ENCODE assay signal across 17 cellular contexts in the genomic region with DNA sequence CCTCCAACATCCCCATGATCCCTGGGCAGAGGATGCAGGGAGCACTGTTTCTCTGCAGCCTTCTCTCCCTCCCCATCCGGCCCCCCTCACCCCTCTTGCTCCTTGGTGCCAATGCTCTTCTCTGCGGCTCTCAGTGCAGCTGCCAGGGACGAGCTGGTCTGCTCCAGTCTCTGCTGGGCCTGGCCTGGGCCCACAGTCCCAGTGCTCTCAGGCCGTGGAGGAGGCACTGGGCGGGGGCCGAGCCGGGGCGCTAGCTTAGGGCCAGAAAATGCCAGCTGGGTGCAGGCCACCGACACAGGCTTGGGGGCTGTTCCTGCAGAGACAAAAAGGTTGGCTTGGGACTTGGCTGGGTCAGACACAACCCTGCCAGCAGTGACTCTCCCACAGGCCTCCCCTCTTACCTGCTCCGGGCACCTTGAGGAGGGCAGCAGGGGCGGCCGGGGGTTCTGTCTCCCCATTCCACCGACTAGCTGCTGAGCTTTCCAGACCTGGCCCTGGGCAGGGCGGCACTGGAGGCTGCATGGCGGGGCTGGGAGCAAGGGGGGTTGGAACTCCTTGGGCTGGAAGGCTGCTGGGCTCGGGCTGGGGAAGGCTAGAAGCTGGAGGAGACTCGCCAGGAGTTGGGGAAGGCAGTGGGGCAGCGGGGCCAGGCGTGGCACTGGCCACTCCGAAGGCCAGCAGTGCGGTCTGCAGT. TPM values are rescaled to one million over a fixed set of nuclear protein-coding genes. Genes with fewer than 3 reads are reported as not detected.
DNase-seq lines count a peak whose midpoint lies in the region; ATAC-seq and TF ChIP-seq lines count a peak whose summit lies in the region.
"Had no signal": no experiment of that assay in that cellular context is flagged by ENCODE, and none has a peak within 500 bp of the region (broad histone marks: within the 10 kb centered on the region; RNA-seq: fewer than 3 reads in every experiment).

No MANE protein-coding gene starts in this region.

- TF ChIP-seq POLR2A in spleen (IDR thresholded peaks at IDR 0.05) = no peak

- H3K36me3 Mint-ChIP-seq in effector memory CD8-positive, alpha-beta T cell (ENCODE audit: insufficient read depth) = peaks cover 3% of the 10 kb centered on the region
- H3K36me3 Mint-ChIP-seq in HFFc6 (ENCODE audit: low read depth) = no peaks in the 10 kb centered on the region

- ATAC-seq in effector memory CD8-positive, alpha-beta T cell (replicated peaks) = no peak
- ATAC-seq in lower lobe of right lung = no peak
- ATAC-seq in activated CD4-positive, CD25-positive, alpha-beta regulatory T cell treated with anti-CD3 and anti-CD28 coated beads, Interleukin-2, amount 50 U/mL, for 24 hours = no peak
- ATAC-seq in omental fat pad (ENCODE audit: low FRiP score) = no peak
- ATAC-seq: activated CD8-positive, alpha-beta T cell treated with anti-CD3 and anti-CD28 coated beads, Interleukin-2, amount 10 ng/mL, durations not matched to agents 7 days and 5 days; left colon; upper lobe of right lung had no signal

- peaks cover 5% of the 10 kb centered on the region in 2 donors for H3K4me1 Mint-ChIP-seq in effector memory CD8-positive, alpha-beta T cell (ENCODE audit: low read depth in 2 of 2)
- no peaks in the 10 kb centered on the region for H3K4me1 Mint-ChIP-seq in HFFc6 (ENCODE audit: low read depth)

- H3K27ac Mint-ChIP-seq in effector memory CD8-positive, alpha-beta T cell = peak overlapping the region; percentile 15 to 46
- no peak overlapping the region for H3K27ac Mint-ChIP-seq in HFFc6
- H3K27ac Mint-ChIP-seq: activated CD8-positive, alpha-beta T cell treated with anti-CD3 and anti-CD28 coated beads, Interleukin-2, amount 10 ng/mL, durations not matched to agents 7 days and 5 days; dendritic cell treated with granulocyte-macrophage colony-stimulating factor and Interleukin-4, amounts not matched to agents 40 ng/mL and 50 ng/mL, for 4 days had no signal

- H3K36me3 ChIP-seq in lower lobe of right lung = peaks cover 89% of the 10 kb centered on the region
- H3K36me3 ChIP-seq in spleen = peaks cover 0 to 100% (median 35%) of the 10 kb centered on the region in 6 donors

- 82 to 95% (median 84%) methylated on average over 14 to 21 of the region's 21 CpGs for WGBS in spleen, 5 donors

- TF ChIP-seq CTCF in lower lobe of right lung (IDR thresholded peaks at IDR 0.05) = no peak
- TF ChIP-seq CTCF in spleen (IDR thresholded peaks at IDR 0.05 in 8 of 11, conservative IDR thresholded peaks at IDR 0.05 in 3 of 11) = no peak
- no peak for TF ChIP-seq CTCF in HFFc6 (IDR thresholded peaks at IDR 0.05)
- no peak for TF ChIP-seq CTCF in omental fat pad (IDR thresholded peaks at IDR 0.05)

- H3K27me3 Mint-ChIP-seq in effector memory CD8-positive, alpha-beta T cell = no peaks in the 10 kb centered on the region
- H3K27me3 Mint-ChIP-seq in HFFc6 (ENCODE audit: insufficient read depth) = peaks cover 1% of the 10 kb centered on the region
- H3K27me3 Mint-ChIP-seq: dendritic cell treated with granulocyte-macrophage colony-stimulating factor and Interleukin-4, amounts not matched to agents 40 ng/mL and 50 ng/mL, for 4 days had no signal

- H3K9me3 ChIP-seq in lower lobe of right lung (no peaks in the 10 kb centered on the region), spleen (no peaks in the 10 kb centered on the region)
- H3K9me3 ChIP-seq: Caco-2, HAP-1, upper lobe of right lung had no signal

- DNase-seq in C1 segment of cervical spinal cord (lab: John Stamatoyannopoulos, UW) = peak in 12 of 14 donors; percentile 50 to 87 (median 76)
- DNase-seq in effector memory CD8-positive, alpha-beta T cell = no peak
- peak; percentile 39 for DNase-seq in lower lobe of right lung
- peak; percentile 70 for DNase-seq in spleen
- DNase-seq in HFFc6 = no peak
- no peak for DNase-seq in NCI-H526 (lab: John Stamatoyannopoulos, UW)
- no peak for DNase-seq in omental fat pad (ENCODE audit: low spot score)
- DNase-seq: activated CD8-positive, alpha-beta T cell treated with anti-CD3 and anti-CD28 coated beads, Interleukin-2, amount 10 ng/mL, durations not matched to agents 7 days and 5 days; Caco-2; left colon; NCI-H2081; NCI-H69; stimulated activated CD4-positive, alpha-beta T cell treated with anti-CD3 and anti-CD28 coated beads, Interleukin-2, amount 100 ng/mL, for 24 hours; upper lobe of right lung had no signal

- no peak overlapping the region for H3K4me3 Mint-ChIP-seq in effector memory CD8-positive, alpha-beta T cell
- H3K4me3 Mint-ChIP-seq in HFFc6 = no peak overlapping the region
- H3K4me3 Mint-ChIP-seq: activated CD8-positive, alpha-beta T cell treated with anti-CD3 and anti-CD28 coated beads, Interleukin-2, amount 10 ng/mL, durations not matched to agents 7 days and 5 days; dendritic cell treated with granulocyte-macrophage colony-stimulating factor and Interleukin-4, amounts not matched to agents 40 ng/mL and 50 ng/mL, for 4 days had no signal

- no peaks in the 10 kb centered on the region for H3K27me3 ChIP-seq in lower lobe of right lung (ENCODE audit: low read depth)
- no peaks in the 10 kb centered on the region for H3K27me3 ChIP-seq in spleen (replicated peaks in 1 of 7)
- H3K27me3 ChIP-seq: upper lobe of right lung had no signal

- H3K27ac ChIP-seq in lower lobe of right lung = no peak overlapping the region
- peak overlapping the region in 5 of 8 donors; percentile 30 to 90 (median 58) for H3K27ac ChIP-seq in spleen
- H3K27ac ChIP-seq: upper lobe of right lung had no signal

- H3K4me1 ChIP-seq in lower lobe of right lung = peaks cover 25% of the 10 kb centered on the region
- H3K4me1 ChIP-seq in spleen = peaks cover 0 to 91% (median 59%) of the 10 kb centered on the region in 6 donors
- H3K4me1 ChIP-seq: Caco-2, HAP-1, upper lobe of right lung had no signal

- no peaks in the 10 kb centered on the region for H3K9me3 Mint-ChIP-seq in effector memory CD8-positive, alpha-beta T cell
- H3K9me3 Mint-ChIP-seq in HFFc6 = no peaks in the 10 kb centered on the region
- H3K9me3 Mint-ChIP-seq: dendritic cell treated with granulocyte-macrophage colony-stimulating factor and Interleukin-4, amounts not matched to agents 40 ng/mL and 50 ng/mL, for 4 days had no signal

- intact Hi-C loops in lower lobe of right lung (cut with DNase I) = no loop called here
- intact Hi-C loops in spleen (cut with DNase I; ENCODE audit: low total_unique reads) = no loop called here

- no peak overlapping the region for H3K4me3 ChIP-seq in lower lobe of right lung
- H3K4me3 ChIP-seq in spleen = no peak overlapping the region
- H3K4me3 ChIP-seq: HAP-1, upper lobe of right lung had no signal

RNA-seq across cellular contexts. Expression of a gene that starts 13.8 kb away (rescaled TPM):
- total RNA-seq in lower lobe of right lung (68.8 TPM), spleen (100 to 1,000 TPM in 3 of 7 donors, 10 to 100 TPM in 4; 33.5 to 135 (median 51.1) TPM), omental fat pad (10 to 100 TPM in 3 of 4 donors, 1 to 10 TPM in 1; 6.7 to 61.5 (median 23.9) TPM)
- polyA plus RNA-seq in spleen = 10 to 100 TPM in 1 of 3 donors, 1 to 10 TPM in 2; 4.7 to 27.8 (median 6.2) TPM
- total RNA-seq in HFFc6 (2021; fragmentation: NEBNext Ultra II Directional; extraction: Animal tissue kit (Norgen Biotek cat#: 25700)) = 10 to 100 TPM; 17.5 to 25.3 (median 21.5) TPM

RNA-seq across cellular contexts. Expression of a gene that starts 14.8 kb away (rescaled TPM):
- total RNA-seq in lower lobe of right lung (20.4 TPM), spleen (10 to 100 TPM; 31.0 to 58.1 (median 35.4) TPM), omental fat pad (10 to 100 TPM in 3 of 4 donors, 1 to 10 TPM in 1; 9.4 to 33.3 (median 14.9) TPM)
- polyA plus RNA-seq in spleen = 10 to 100 TPM; 40.8 to 87.8 (median 68.9) TPM
- total RNA-seq in HFFc6 (2021; fragmentation: NEBNext Ultra II Directional; extraction: Animal tissue kit (Norgen Biotek cat#: 25700)) = 10 to 100 TPM in 2 of 6 experiments, 1 to 10 TPM in 4; 8.7 to 11.1 (median 9.4) TPM

RNA-seq across cellular contexts. Expression of a gene that starts 24.0 kb away (rescaled TPM):
- 111 TPM for total RNA-seq in lower lobe of right lung
- 10 to 100 TPM; 44.0 to 97.8 (median 75.1) TPM for total RNA-seq in spleen
- 100 to 1,000 TPM in 1 of 3 donors, 10 to 100 TPM in 2; 28.6 to 153 (median 92.6) TPM for polyA plus RNA-seq in spleen
- under 1 TPM; 0.14 to 0.55 (median 0.46) TPM for total RNA-seq in HFFc6 (2021; fragmentation: NEBNext Ultra II Directional; extraction: Animal tissue kit (Norgen Biotek cat#: 25700))
- 10 to 100 TPM in 1 of 4 donors, 1 to 10 TPM in 3; 5.4 to 10.4 (median 6.7) TPM for total RNA-seq in omental fat pad

RNA-seq across cellular contexts. Expression of a gene that starts 45.1 kb away (rescaled TPM):
- 89.5 TPM for total RNA-seq in lower lobe of right lung
- 100 to 1,000 TPM in 1 of 7 donors, 10 to 100 TPM in 6; 66.6 to 101 (median 94.1) TPM for total RNA-seq in spleen
- 10 to 100 TPM; 24.8 to 77.8 (median 59.5) TPM for polyA plus RNA-seq in spleen
- 10 to 100 TPM; 31.7 to 43.9 (median 41.2) TPM for total RNA-seq in HFFc6 (2021; fragmentation: NEBNext Ultra II Directional; extraction: Animal tissue kit (Norgen Biotek cat#: 25700))
- 10 to 100 TPM; 27.9 to 66.0 (median 46.1) TPM for total RNA-seq in omental fat pad

Comparison
In these comparisons a context has a peak if more than half of its experiments do, and no peak if none do; other contexts are left out.
1. DNase-seq: peak in C1 segment of cervical spinal cord (12 of 14), lower lobe of right lung (single experiment) and spleen (single experiment); none in effector memory CD8-positive, alpha-beta T cell (0 of 3), HFFc6 (single experiment), NCI-H526 (0 of 2) and omental fat pad (single experiment).
2. RNA of a gene that starts 24.0 kb away (total RNA-seq): 111 TPM in lower lobe of right lung (single experiment), 44.0 to 97.8 TPM in spleen and 5.4 to 10.4 TPM in omental fat pad; 0.14 to 0.55 TPM in HFFc6; every median in the first group is over 4 times any median in the second.